In the genomic region with DNA sequence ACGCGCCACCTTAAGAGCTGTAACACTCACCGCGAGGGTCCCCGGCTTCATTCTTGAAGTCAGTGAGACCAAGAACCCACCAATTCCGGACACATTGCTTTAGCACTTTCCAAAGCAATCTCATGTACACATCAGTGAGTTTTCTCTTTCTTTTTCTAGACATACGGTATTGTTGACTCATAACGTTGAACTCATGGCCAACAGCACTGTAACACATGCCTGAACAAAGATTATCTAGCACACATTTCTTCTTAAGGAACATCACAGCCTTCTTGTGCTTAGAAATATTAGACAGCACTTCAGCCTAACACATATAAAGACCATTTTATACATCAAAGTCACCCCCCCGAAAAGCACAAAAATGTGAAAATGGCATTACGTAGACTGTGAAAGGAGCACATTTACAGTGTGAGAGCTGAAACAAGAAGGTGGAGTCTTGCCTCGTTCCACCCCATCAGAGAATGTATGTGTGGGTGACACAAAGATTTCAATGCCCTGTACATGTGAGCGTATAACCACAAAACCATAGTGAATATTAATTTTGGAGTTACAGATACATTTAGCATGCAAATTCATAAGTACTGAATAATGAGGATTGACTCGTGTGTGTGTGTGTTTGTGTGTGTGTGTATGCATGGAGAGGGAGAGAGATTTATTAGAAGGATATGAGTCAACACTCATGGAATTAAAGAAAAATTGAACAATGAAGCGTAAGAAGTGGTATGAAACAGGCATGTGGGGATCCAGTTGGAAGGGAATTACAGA, we compare ENCODE assay signal across 16 cellular contexts.
A peak's percentile ranks its signal among the peaks of the same experiment; 100 is the strongest.
DNase-seq lines count a peak whose midpoint lies in the region; ATAC-seq lines count a peak whose summit lies in the region.
"Had no signal": no experiment of that assay in that cellular context is flagged by ENCODE, and none has a peak within 500 bp of the region (broad histone marks: within the 10 kb centered on the region; RNA-seq: fewer than 3 reads in every experiment).

No MANE protein-coding gene starts in this region.

- H3K27ac ChIP-seq in epithelial cell of prostate, result peak overlapping the region; percentile 63
- H3K27ac ChIP-seq: brain microvascular endothelial cell, parathyroid adenoma, skin epidermis had no signal

- ATAC-seq in GM19455 (IDR thresholded peaks at IDR 0.05; ENCODE audit: unreplicated experiment) (no peak), HG03469 (IDR thresholded peaks at IDR 0.05; ENCODE audit: unreplicated experiment) (no peak)
- ATAC-seq: CD8-positive, alpha-beta T cell had no signal

- DNase-seq in GM04503 (ENCODE audit: low read depth) (peak; percentile 84), NCI-H446 treated with DMSO at 0.1 percent for 48 hours (lab: John Stamatoyannopoulos, UW) (peak; percentile 38), epithelial cell of prostate (ENCODE audit: low read depth, low spot score) (peak; percentile 72), stromal cell of bone marrow (ENCODE audit: low read depth) (peak; percentile 50), anterior cingulate cortex (lab: John Stamatoyannopoulos, UW) (no peak)
- DNase-seq: activated CD4-positive, alpha-beta T cell treated with anti-CD3 and anti-CD28 coated beads for 4 hours; activated naive CD4-positive, alpha-beta T cell treated with Interleukin-2 at 50 U/mL for 16 hours; brain microvascular endothelial cell; CD8-positive, alpha-beta T cell; NCI-H1930; NCI-H510A treated with DMSO at 0.1 percent for 48 hours; stimulated activated CD4-positive, alpha-beta T cell treated with anti-CD3 and anti-CD28 coated beads, Interleukin-4, amount 100 ng/mL, for 4 hours had no signal

Comparison
In these comparisons a context has a peak if more than half of its experiments do, and no peak if none do; other contexts are left out.
1. DNase-seq: peak in GM04503 (single experiment), NCI-H446 treated with DMSO at 0.1 percent for 48 hours (single experiment), epithelial cell of prostate (single experiment) and stromal cell of bone marrow (single experiment); none in anterior cingulate cortex (0 of 58).